Comparison of ENCODE assay signal across 26 cellular contexts in genomic region chr2:195677884-195678283, GRCh38. TPM values are rescaled to one million over a fixed set of nuclear protein-coding genes. Genes with fewer than 3 reads are reported as not detected.
DNase-seq lines count a peak whose midpoint lies in the region; ATAC-seq, FAIRE-seq and TF ChIP-seq lines count a peak whose summit lies in the region.
"Had no signal": no experiment of that assay in that cellular context is flagged by ENCODE, and none has a peak within 500 bp of the region (broad histone marks: within the 10 kb centered on the region; RNA-seq: fewer than 3 reads in every experiment).

No MANE protein-coding gene starts in this region.

- no peak for FAIRE-seq in HTR-8/SVneo (lab: Jason Lieb, UNC)
- FAIRE-seq: A204.1, GM19239 had no signal

- H3K27me3 Mint-ChIP-seq in MCF 10A (ENCODE audit: insufficient read depth, unreplicated experiment) (no peaks in the 10 kb centered on the region), immature natural killer cell (ENCODE audit: low read depth in 3 of 3) (no peaks in the 10 kb centered on the region)
- H3K27me3 Mint-ChIP-seq in activated T-helper 17 cell treated with anti-CD3 and anti-CD28 coated beads, Interleukin-2, amount 50 U/mL, for 72 hours, result no peaks in the 10 kb centered on the region
- H3K27me3 Mint-ChIP-seq in natural killer cell treated with Interleukin-12 subunit alpha and Interleukin-12 subunit beta and Interleukin-15 and Interleukin-18, amount 100 ng/mL, for 72 hours, result no peaks in the 10 kb centered on the region

- H2AFZ ChIP-seq in mammary epithelial cell (ENCODE audit: low read depth, low read length), result no peak overlapping the region

- peaks cover 22% of the 10 kb centered on the region for H3K79me2 ChIP-seq in mammary epithelial cell (ENCODE audit: insufficient read depth, low read length)

- CTCF ChIA-PET in mammary epithelial cell (lab: Charles Lee; ENCODE audit: low non-redundant PET), result no interaction called here
- CTCF ChIA-PET in MCF 10A (lab: Yijun Ruan, JAX), result interaction anchor here (0.5 to 0.8 kb wide), 2 partner anchors 99 to 660 kb away, joined by 3 read pairs; no protein-coding TSS in a partner anchor

- no peak overlapping the region for H3K4me2 ChIP-seq in mammary epithelial cell (ENCODE audit: insufficient read depth, low read depth, low read length)

- dilution Hi-C loops in mammary epithelial cell (cut with HindIII; ENCODE audit: low sequenced_read_pairs), result no loop called here

- no peaks in the 10 kb centered on the region for H4K20me1 ChIP-seq in mammary epithelial cell (ENCODE audit: insufficient read depth, low read length)

- no peaks in the 10 kb centered on the region for H3K9me3 ChIP-seq in mammary epithelial cell (replicated peaks; ENCODE audit: insufficient read depth, low read length)
- H3K9me3 ChIP-seq: SJSA1 had no signal

- BruUV-seq in mammary epithelial cell (replicated peaks; lab: Mats Ljungman, UMichigan) (no TSS peak), MCF 10A (replicated peaks; lab: Mats Ljungman, UMichigan) (no TSS peak)

- no peaks in the 10 kb centered on the region for H3K9me3 Mint-ChIP-seq in MCF 10A (ENCODE audit: unreplicated experiment)
- H3K9me3 Mint-ChIP-seq in activated T-helper 17 cell treated with anti-CD3 and anti-CD28 coated beads, Interleukin-2, amount 50 U/mL, for 72 hours, result peaks cover 3% of the 10 kb centered on the region
- no peaks in the 10 kb centered on the region for H3K9me3 Mint-ChIP-seq in immature natural killer cell
- H3K9me3 Mint-ChIP-seq in natural killer cell treated with Interleukin-12 subunit alpha and Interleukin-12 subunit beta and Interleukin-15 and Interleukin-18, amount 100 ng/mL, for 72 hours, result no peaks in the 10 kb centered on the region
- H3K9me3 Mint-ChIP-seq: CD8-positive, alpha-beta T cell had no signal

- no peaks in the 10 kb centered on the region for H3K27me3 ChIP-seq in mammary epithelial cell (ENCODE audit: insufficient read depth, low read length)
- H3K27me3 ChIP-seq: BLaER1 treated with 17β-estradiol and CSF1 and Interleukin-3, amounts not matched to agents 10 nM and 100 nM; SJSA1 had no signal

- peak; percentile 23 for DNase-seq in mammary epithelial cell
- no peak for DNase-seq in MCF 10A (ENCODE audit: unreplicated experiment)
- DNase-seq in immature natural killer cell, result no peak
- DNase-seq in natural killer cell treated with Interleukin-12 subunit alpha and Interleukin-12 subunit beta and Interleukin-15 and Interleukin-18, amount 100 ng/mL, for 72 hours (ENCODE audit: low spot score), result no peak
- no peak for DNase-seq in HTR-8/SVneo (ENCODE audit: insufficient read length, low spot score)
- DNase-seq in NCI-H526 treated with DMSO at 0.1 percent for 48 hours (lab: John Stamatoyannopoulos, UW), result no peak
- DNase-seq in ACHN, result no peak
- DNase-seq: AML-193, DMS 273 treated with DMSO at 0.1 percent for 48 hours, DMS79, EL, GF-D8, KBM-7, MM.1S, NCI-H1694, NCI-H2029 treated with DMSO at 0.1 percent for 48 hours, NCI-H446 treated with DMSO at 0.1 percent for 48 hours, NCI-H526, Right ventricle myocardium superior, RPMI8226 had no signal

- no peaks in the 10 kb centered on the region for H3K36me3 ChIP-seq in mammary epithelial cell (ENCODE audit: insufficient read depth, low read length)

- ATAC-seq in activated T-helper 17 cell treated with anti-CD3 and anti-CD28 coated beads, Interleukin-2, amount 50 U/mL, for 72 hours (replicated peaks), result peak; percentile 62
- ATAC-seq in natural killer cell treated with Interleukin-12 subunit alpha and Interleukin-12 subunit beta and Interleukin-15 and Interleukin-18, amount 100 ng/mL, for 72 hours, result no peak
- ATAC-seq: CD8-positive, alpha-beta T cell had no signal

- H3K27ac Mint-ChIP-seq in MCF 10A (ENCODE audit: low read depth, unreplicated experiment) (no peak overlapping the region), immature natural killer cell (peak overlapping the region in 4 of 6 donors; percentile 43 to 88 (median 65))
- no peak overlapping the region for H3K27ac Mint-ChIP-seq in activated T-helper 17 cell treated with anti-CD3 and anti-CD28 coated beads, Interleukin-2, amount 50 U/mL, for 72 hours
- no peak overlapping the region for H3K27ac Mint-ChIP-seq in natural killer cell treated with Interleukin-12 subunit alpha and Interleukin-12 subunit beta and Interleukin-15 and Interleukin-18, amount 100 ng/mL, for 72 hours

- 95% methylated on average over 2 of the region's 2 CpGs for WGBS in mammary epithelial cell (ENCODE audit: low coverage, missing lambda C conversion rate)

- in situ Hi-C loops in mammary epithelial cell (cut with MboI; ENCODE audit: low sequenced_read_pairs in 2 of 2), result no loop called here
- in situ Hi-C loops in ACHN (cut with HindIII; ENCODE audit: low pct_ligation_motif_present, low pct_unique_long_range_greater_than_20kb, low sequenced_read_pairs), result no loop called here

- no peak for TF ChIP-seq CTCF in mammary epithelial cell (conservative IDR thresholded peaks at IDR 0.05 in 1 of 2, IDR thresholded peaks at IDR 0.05 in 1 of 2; ENCODE audit: extremely low read depth in 1 of 2, insufficient read depth in 1 of 2, low read depth in 1 of 2, low read length in 2 of 2)
- no peak for TF ChIP-seq CTCF in MCF 10A (IDR thresholded peaks at IDR 0.05; ENCODE audit: unreplicated experiment)

- intact Hi-C loops in mammary epithelial cell (cut with micrococcal nuclease), result no loop called here
- intact Hi-C loops in MCF 10A (cut with micrococcal nuclease), result no loop called here

- H3K9ac ChIP-seq in mammary epithelial cell (ENCODE audit: insufficient read depth, low read length), result no peak overlapping the region
- H3K9ac ChIP-seq: BLaER1 treated with 17β-estradiol and CSF1 and Interleukin-3, amounts not matched to agents 10 nM and 100 nM had no signal

- POLR2A ChIA-PET in MCF 10A (lab: Yijun Ruan, JAX), result interaction anchor here (1.1 to 1.8 kb wide), 3 partner anchors 9 to 390 kb away, joined by 3 to 5 read pairs (median 3); partner anchors contain the start of genes DNAH7 and SLC39A10

- H3K4me1 ChIP-seq in mammary epithelial cell (ENCODE audit: insufficient read depth, low read length), result no peaks in the 10 kb centered on the region
- H3K4me1 ChIP-seq: SJSA1 had no signal

- no peak overlapping the region for H3K4me3 Mint-ChIP-seq in MCF 10A (ENCODE audit: unreplicated experiment)
- H3K4me3 Mint-ChIP-seq in activated T-helper 17 cell treated with anti-CD3 and anti-CD28 coated beads, Interleukin-2, amount 50 U/mL, for 72 hours, result no peak overlapping the region
- H3K4me3 Mint-ChIP-seq in immature natural killer cell, result peak overlapping the region in 2 of 5 donors; percentile 41 to 47
- peak overlapping the region; percentile 36 for H3K4me3 Mint-ChIP-seq in natural killer cell treated with Interleukin-12 subunit alpha and Interleukin-12 subunit beta and Interleukin-15 and Interleukin-18, amount 100 ng/mL, for 72 hours

- peaks cover 29% of the 10 kb centered on the region for H3K36me3 Mint-ChIP-seq in MCF 10A (ENCODE audit: insufficient read depth, unreplicated experiment)
- peaks cover 88% of the 10 kb centered on the region for H3K36me3 Mint-ChIP-seq in activated T-helper 17 cell treated with anti-CD3 and anti-CD28 coated beads, Interleukin-2, amount 50 U/mL, for 72 hours (ENCODE audit: low read depth)
- peaks cover 18 to 25% (median 25%) of the 10 kb centered on the region in 3 donors for H3K36me3 Mint-ChIP-seq in immature natural killer cell
- H3K36me3 Mint-ChIP-seq in natural killer cell treated with Interleukin-12 subunit alpha and Interleukin-12 subunit beta and Interleukin-15 and Interleukin-18, amount 100 ng/mL, for 72 hours, result peaks cover 18% of the 10 kb centered on the region

- no peak overlapping the region for H3K4me3 ChIP-seq in mammary epithelial cell (replicated peaks in 1 of 3; ENCODE audit: insufficient read depth in 1 of 3, low read depth in 2 of 3, low read length in 3 of 3)
- H3K4me3 ChIP-seq: BLaER1 treated with 17β-estradiol and CSF1 and Interleukin-3, amounts not matched to agents 10 nM and 100 nM; SJSA1 had no signal

- H3K4me1 Mint-ChIP-seq in MCF 10A (ENCODE audit: insufficient read depth, unreplicated experiment), result peaks cover 11% of the 10 kb centered on the region
- H3K4me1 Mint-ChIP-seq in activated T-helper 17 cell treated with anti-CD3 and anti-CD28 coated beads, Interleukin-2, amount 50 U/mL, for 72 hours, result peaks cover 18% of the 10 kb centered on the region
- peaks cover 44 to 84% of the 10 kb centered on the region in 2 donors for H3K4me1 Mint-ChIP-seq in immature natural killer cell
- peaks cover 22 to 35% of the 10 kb centered on the region in 2 donors for H3K4me1 Mint-ChIP-seq in natural killer cell treated with Interleukin-12 subunit alpha and Interleukin-12 subunit beta and Interleukin-15 and Interleukin-18, amount 100 ng/mL, for 72 hours (ENCODE audit: low read depth in 2 of 2)

- no peak overlapping the region for H3K27ac ChIP-seq in mammary epithelial cell (ENCODE audit: insufficient read depth, low read depth, low read length)
- H3K27ac ChIP-seq: BLaER1 treated with 17β-estradiol and CSF1 and Interleukin-3, amounts not matched to agents 10 nM and 100 nM; SJSA1 had no signal

RNA-seq across cellular contexts. Expression of gene SLC39A10, which starts 20.9 kb away (rescaled TPM):
- 10 to 100 TPM; 54.5 to 60.7 TPM for total RNA-seq in mammary epithelial cell
- 20.0 TPM for polyA plus RNA-seq in mammary epithelial cell
- polyA minus RNA-seq in mammary epithelial cell, result 31.5 TPM
- 47.8 and 59.8 TPM in 2 replicates for total RNA-seq in MCF 10A (2022)
- 100 to 1,000 TPM in 1 of 2 donors, 10 to 100 TPM in 1; 62.2 to 102 TPM for total RNA-seq in activated T-helper 17 cell treated with anti-CD3 and anti-CD28 coated beads, Interleukin-2, amount 50 U/mL, for 72 hours
- polyA plus RNA-seq in immature natural killer cell, result 10 to 100 TPM; 10.2 to 18.9 (median 17.5) TPM
- 10 to 100 TPM; 36.1 to 79.1 TPM for total RNA-seq in natural killer cell treated with Interleukin-12 subunit alpha and Interleukin-12 subunit beta and Interleukin-15 and Interleukin-18, amount 100 ng/mL, for 72 hours

Comparison
In these comparisons a context has a peak if more than half of its experiments do, and no peak if none do; other contexts are left out.
1. H3K27ac Mint-ChIP-seq: peak in immature natural killer cell (4 of 6); none in MCF 10A (single experiment), activated T-helper 17 cell treated with anti-CD3 and anti-CD28 coated beads, Interleukin-2, amount 50 U/mL, for 72 hours (single experiment) and natural killer cell treated with Interleukin-12 subunit alpha and Interleukin-12 subunit beta and Interleukin-15 and Interleukin-18, amount 100 ng/mL, for 72 hours (0 of 2).